ENCODE assay signal across 1 cellular context in the genomic region with DNA sequence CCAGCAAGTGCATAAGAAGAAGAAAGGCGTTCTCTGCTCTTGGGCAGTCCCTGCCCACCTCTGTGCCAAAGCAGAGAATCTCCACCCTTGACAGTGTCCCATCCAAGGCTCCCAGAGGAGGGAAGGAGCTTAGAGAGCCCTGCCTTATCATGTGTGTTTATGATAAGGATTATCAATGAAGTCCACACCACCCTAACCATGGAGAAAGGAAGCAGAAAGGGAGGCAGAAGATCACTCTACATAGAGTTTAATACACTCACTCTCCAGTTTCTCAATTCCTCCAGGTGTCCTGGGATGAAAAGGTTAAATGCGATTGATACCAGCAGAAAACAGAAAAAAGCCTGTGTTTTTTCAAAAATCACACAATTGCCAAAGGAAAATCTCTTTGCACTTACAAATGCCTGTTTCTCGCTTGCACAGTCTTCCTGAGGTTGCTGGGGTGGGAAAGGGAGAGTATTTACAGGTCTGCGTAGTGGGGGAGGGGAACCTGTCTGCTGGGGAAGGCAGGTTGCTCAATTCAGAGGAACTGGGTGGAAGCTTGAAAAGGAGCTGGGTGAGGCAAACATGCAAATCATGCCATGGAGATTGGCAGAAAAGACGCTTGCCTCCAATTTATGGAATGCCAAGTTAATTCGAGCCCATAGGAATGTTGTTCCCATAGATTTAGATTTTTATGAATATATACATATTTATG.
TF ChIP-seq lines count a peak whose summit lies in the region.

No MANE protein-coding gene starts in this region.

TF ChIP-seq in K562, 482 proteins besides CTCF, POLR2A, EP300 and RAD21 (continued from another document):
- TF ChIP-seq ARID1B (IDR thresholded peaks at IDR 0.05) (peak; percentile 53; the same call in 1 of the 2 replicates), TAL1 (IDR thresholded peaks at IDR 0.05) (peak; percentile 45; the same call in 1 of the 2 replicates), ELF1 (tag; IDR thresholded peaks at IDR 0.05) (peak; percentile 42; the same call in 1 of the 2 replicates)
